Comparison of ENCODE assay signal across 8 cellular contexts in the genomic region with DNA sequence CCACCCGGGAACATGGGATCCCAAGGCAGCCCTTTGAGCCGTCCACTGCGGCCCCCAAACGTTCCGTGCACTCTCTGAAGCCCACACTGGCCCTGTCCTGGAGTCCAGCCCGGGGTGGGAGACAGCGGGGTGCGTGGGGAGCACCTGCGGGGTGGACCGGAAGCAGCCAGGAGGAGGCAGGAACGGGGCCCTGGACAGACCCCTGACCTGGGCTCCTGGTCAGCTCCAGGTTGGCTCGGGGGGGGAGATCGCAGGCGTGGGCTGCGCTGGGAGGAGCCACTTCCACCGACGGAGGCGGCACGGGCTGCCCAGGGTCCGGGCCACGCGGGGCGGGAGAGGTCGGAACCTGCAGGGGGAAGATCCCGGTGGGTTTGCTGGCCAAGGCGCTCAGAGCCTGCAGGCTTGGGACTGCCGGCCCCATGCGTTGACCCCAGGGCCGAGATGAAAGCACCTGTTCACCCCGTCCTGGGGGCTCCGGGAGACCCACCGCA. TPM values are rescaled to one million over a fixed set of nuclear protein-coding genes. Genes with fewer than 3 reads are reported as not detected.
DNase-seq lines count a peak whose midpoint lies in the region; ATAC-seq and TF ChIP-seq lines count a peak whose summit lies in the region.

No MANE protein-coding gene starts in this region.

- H3K4me1 ChIP-seq in esophagus (ENCODE audit: control insufficient read depth in 2 of 2, insufficient read depth in 2 of 2, low read length in 1 of 2) (peaks cover 0 to 2% of the 10 kb centered on the region in 2 donors), parathyroid adenoma (no peaks in the 10 kb centered on the region)

- ATAC-seq in GM19351 (IDR thresholded peaks at IDR 0.05; ENCODE audit: unreplicated experiment) (peak; percentile 19), HG03457 (IDR thresholded peaks at IDR 0.05; ENCODE audit: unreplicated experiment) (peak; percentile 20)

- WGBS in esophagus, 2 donors: 39 to 45% methylated on average over 29 to 32 of the region's 32 CpGs

- no peaks in the 10 kb centered on the region for H3K36me3 ChIP-seq in esophagus (ENCODE audit: control insufficient read depth in 2 of 2, insufficient read depth in 2 of 2, low read length in 1 of 2)
- H3K36me3 ChIP-seq in parathyroid adenoma (ENCODE audit: control insufficient read depth, insufficient read depth, low read length): no peaks in the 10 kb centered on the region

- H3K27ac ChIP-seq in esophagus (ENCODE audit: low read depth in 2 of 2, low read length in 1 of 2): peak overlapping the region in 1 of 2 donors; percentile 0
- H3K27ac ChIP-seq in parathyroid adenoma: no peak overlapping the region

- DNase-seq in GM10266 (ENCODE audit: extremely low spot score) (no peak), NCI-H187 (lab: John Stamatoyannopoulos, UW) (no peak), AML-193 (lab: John Stamatoyannopoulos, UW) (no peak), Ammon's horn (ENCODE audit: low spot score) (no peak)

- H3K79me2 ChIP-seq in parathyroid adenoma: no peaks in the 10 kb centered on the region

- peak overlapping the region; percentile 61 to 73 for H3K4me3 ChIP-seq in esophagus (ENCODE audit: low read depth in 1 of 2, low read length in 2 of 2)
- peak overlapping the region; percentile 69 for H3K4me3 ChIP-seq in parathyroid adenoma (ENCODE audit: low read depth, low read length)

- peak overlapping the region; percentile 87 for H3K4me2 ChIP-seq in parathyroid adenoma (ENCODE audit: low read length)

- peak overlapping the region; percentile 75 for H2AFZ ChIP-seq in parathyroid adenoma

- H3K27me3 ChIP-seq in esophagus (ENCODE audit: control insufficient read depth in 1 of 2, insufficient read depth in 2 of 2, low read length in 2 of 2) (no peaks in the 10 kb centered on the region), parathyroid adenoma (ENCODE audit: control insufficient read depth, insufficient read depth, low read length) (no peaks in the 10 kb centered on the region)

- TF ChIP-seq CTCF in parathyroid adenoma (IDR thresholded peaks at IDR 0.05): no peak
- no peak for TF ChIP-seq CTCF in GM10266 (IDR thresholded peaks at IDR 0.05; ENCODE audit: control insufficient read depth, insufficient read depth, low read depth, missing control alignments)

- H3K9me3 ChIP-seq in esophagus (ENCODE audit: control insufficient read depth in 2 of 2, insufficient read depth in 1 of 2, low read depth in 1 of 2, low read length in 1 of 2): no peaks in the 10 kb centered on the region
- no peaks in the 10 kb centered on the region for H3K9me3 ChIP-seq in parathyroid adenoma (ENCODE audit: control insufficient read depth, low read length)

- no peak overlapping the region for H3K9ac ChIP-seq in parathyroid adenoma

RNA-seq across cellular contexts. Expression of a gene that starts 5.7 kb away (rescaled TPM):
- 10 to 100 TPM; 14.5 to 19.3 TPM for polyA plus RNA-seq in esophagus

RNA-seq across cellular contexts. Expression of a gene that starts 43.1 kb away (rescaled TPM):
- 10 to 100 TPM; 26.4 to 35.3 TPM for polyA plus RNA-seq in esophagus
